Comparison of ENCODE assay signal across 1 cellular context in the genomic region with DNA sequence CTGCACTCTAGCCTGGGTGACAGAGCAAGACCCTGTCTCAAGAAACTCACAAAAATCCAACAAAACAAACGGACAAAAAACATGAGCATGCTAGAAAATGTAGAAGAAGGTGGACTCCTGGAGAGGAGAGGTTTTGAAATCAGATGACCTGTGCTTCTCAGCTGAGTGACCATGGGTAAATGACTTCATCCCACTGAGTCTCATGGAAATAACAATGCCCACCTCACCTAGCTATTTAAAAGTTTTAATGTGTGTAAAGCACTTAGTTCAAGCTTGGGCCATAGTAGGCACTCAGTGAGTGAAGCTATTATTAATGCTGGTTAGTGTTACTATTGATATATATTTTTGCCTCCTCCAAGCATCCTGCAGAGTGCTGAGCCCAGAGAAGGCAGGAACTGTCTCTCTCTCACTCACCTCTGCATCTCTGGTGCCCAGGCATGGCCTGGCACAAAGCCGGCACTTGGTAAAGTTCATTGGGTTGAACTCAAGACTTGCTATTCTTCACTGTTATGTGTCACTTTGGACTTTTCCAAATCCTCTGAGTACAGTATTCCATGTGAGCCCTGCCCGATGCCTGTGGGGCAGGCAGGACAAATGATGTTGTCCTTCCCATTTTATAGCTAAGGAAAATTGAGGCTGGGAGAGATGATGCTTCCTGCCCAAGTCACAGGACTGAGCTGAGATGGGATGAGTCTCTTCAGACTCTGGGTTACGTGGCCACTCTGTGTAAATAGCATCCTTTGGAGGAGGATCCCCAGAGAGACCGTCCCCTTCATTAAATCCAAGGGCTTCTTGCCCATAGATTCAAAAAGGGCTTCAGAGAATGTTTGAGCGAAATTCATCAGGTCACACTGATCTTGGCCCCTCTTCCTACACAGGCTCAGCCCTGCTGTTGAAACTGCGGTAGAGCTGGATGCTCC.
TF ChIP-seq lines count a peak whose summit lies in the region.

No MANE protein-coding gene starts in this region.

TF ChIP-seq in Ishikawa, 13 proteins besides CTCF, POLR2A, EP300 and RAD21:
- TF ChIP-seq CEBPB (IDR thresholded peaks at IDR 0.05) (peak; percentile 1; the same call in 1 of the 2 replicates), NFIC (IDR thresholded peaks at IDR 0.05) (peak; percentile 24; the same call in 1 of the 2 replicates), CREB1 (IDR thresholded peaks at IDR 0.05; ENCODE audit: low read depth) (no peak)
- TF ChIP-seq, protein P1, sequence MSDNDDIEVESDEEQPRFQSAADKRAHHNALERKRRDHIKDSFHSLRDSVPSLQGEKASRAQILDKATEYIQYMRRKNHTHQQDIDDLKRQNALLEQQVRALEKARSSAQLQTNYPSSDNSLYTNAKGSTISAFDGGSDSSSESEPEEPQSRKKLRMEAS (IDR thresholded peaks at IDR 0.05) = no peak
